ENCODE assay signal across 8 cellular contexts in genomic region chr15:44536298-44536961, GRCh38. TPM values are rescaled to one million over a fixed set of nuclear protein-coding genes. Genes with fewer than 3 reads are reported as not detected.
A peak's percentile ranks its signal among the peaks of the same experiment; 100 is the strongest.
DNase-seq lines count a peak whose midpoint lies in the region; ATAC-seq and TF ChIP-seq lines count a peak whose summit lies in the region.

No MANE protein-coding gene starts in this region.

- CTCF ChIA-PET in activated CD4-positive, alpha-beta memory T cell treated with anti-CD3 and anti-CD28 coated beads for 36 hours (lab: Charles Lee), result interaction anchor here (1.5 to 7.0 kb wide), 2 partner anchors 9 to 10 kb away, joined by 4 to 51 read pairs; no protein-coding TSS in a partner anchor

- H3K27ac ChIP-seq in BLaER1 treated with 17β-estradiol and CSF1 and Interleukin-3, amounts not matched to agents 10 nM and 100 nM, result peak overlapping the region; percentile 88 to 98 (median 95)

- peaks cover 22 to 38% (median 29%) of the 10 kb centered on the region in 11 experiments for H3K36me3 ChIP-seq in BLaER1 treated with 17β-estradiol and CSF1 and Interleukin-3, amounts not matched to agents 10 nM and 100 nM

- H3K27me3 Mint-ChIP-seq in activated CD4-positive, alpha-beta memory T cell treated with anti-CD3 and anti-CD28 coated beads for 36 hours, result no peaks in the 10 kb centered on the region
- H3K27me3 Mint-ChIP-seq in nephron progenitor cell (ENCODE audit: low read depth, poor library complexity), result peaks cover 2% of the 10 kb centered on the region

- H3K4me3 ChIP-seq in BLaER1 treated with 17β-estradiol and CSF1 and Interleukin-3, amounts not matched to agents 10 nM and 100 nM, result peak overlapping the region; percentile 79 to 96 (median 92)
- peak overlapping the region; percentile 90 to 93 for H3K4me3 ChIP-seq in foreskin fibroblast (ENCODE audit: low read depth in 1 of 2, low read length in 2 of 2)

- H3K36me3 Mint-ChIP-seq in activated CD4-positive, alpha-beta memory T cell treated with anti-CD3 and anti-CD28 coated beads for 36 hours, result peaks cover 34% of the 10 kb centered on the region
- H3K36me3 Mint-ChIP-seq in nephron progenitor cell (ENCODE audit: low read depth), result peaks cover 24% of the 10 kb centered on the region

- H3K9me3 Mint-ChIP-seq in activated CD4-positive, alpha-beta memory T cell treated with anti-CD3 and anti-CD28 coated beads for 36 hours, result no peaks in the 10 kb centered on the region
- H3K9me3 Mint-ChIP-seq in nephron progenitor cell, result no peaks in the 10 kb centered on the region

- H3K9me3 ChIP-seq in BLaER1 treated with 17β-estradiol and CSF1 and Interleukin-3, amounts not matched to agents 10 nM and 100 nM (replicated peaks in 1 of 11), result no peaks in the 10 kb centered on the region

- POLR2A ChIA-PET in activated CD4-positive, alpha-beta memory T cell treated with anti-CD3 and anti-CD28 coated beads for 36 hours (lab: Charles Lee), result interaction anchor here (0.7 to 2.6 kb wide), 4 partner anchors 10 to 247 kb away, joined by 3 to 53 read pairs (median 8); partner anchors contain the start of gene CTDSPL2

- H3K4me1 ChIP-seq in BLaER1 treated with 17β-estradiol and CSF1 and Interleukin-3, amounts not matched to agents 10 nM and 100 nM, result peaks cover 24 to 54% (median 38%) of the 10 kb centered on the region in 10 experiments

- H3K9ac ChIP-seq in BLaER1 treated with 17β-estradiol and CSF1 and Interleukin-3, amounts not matched to agents 10 nM and 100 nM, result peak overlapping the region; percentile 81 to 100 (median 96)

- peak overlapping the region; percentile 73 to 99 (median 91) for H3K4me2 ChIP-seq in BLaER1 treated with 17β-estradiol and CSF1 and Interleukin-3, amounts not matched to agents 10 nM and 100 nM

- H3K27ac Mint-ChIP-seq in activated CD4-positive, alpha-beta memory T cell treated with anti-CD3 and anti-CD28 coated beads for 36 hours, result peak overlapping the region; percentile 94
- peak overlapping the region; percentile 98 for H3K27ac Mint-ChIP-seq in nephron progenitor cell

- peak; percentile 33 for TF ChIP-seq CTCF in foreskin fibroblast (IDR thresholded peaks at IDR 0.05; ENCODE audit: low read depth, low read length)
- peak; percentile 19 for TF ChIP-seq CTCF in nephron progenitor cell (IDR thresholded peaks at IDR 0.05)

- peaks cover 12 to 44% (median 33%) of the 10 kb centered on the region in 11 experiments; a peak in 21 of 22 replicates for H4K20me1 ChIP-seq in BLaER1 treated with 17β-estradiol and CSF1 and Interleukin-3, amounts not matched to agents 10 nM and 100 nM

- intact Hi-C loops in activated CD4-positive, alpha-beta memory T cell treated with anti-CD3 and anti-CD28 coated beads for 36 hours (cut with micrococcal nuclease), result loop anchor here (1.0 to 10.0 kb wide), 5 partner anchors 49 to 712 kb away; partner anchors contain the start of genes CTDSPL2, GOLM2, MFAP1 and WDR76

- H3K27me3 ChIP-seq in BLaER1 treated with 17β-estradiol and CSF1 and Interleukin-3, amounts not matched to agents 10 nM and 100 nM, result no peaks in the 10 kb centered on the region

- H3K4me1 Mint-ChIP-seq in activated CD4-positive, alpha-beta memory T cell treated with anti-CD3 and anti-CD28 coated beads for 36 hours (ENCODE audit: low read depth), result peaks cover 36% of the 10 kb centered on the region
- peaks cover 28% of the 10 kb centered on the region for H3K4me1 Mint-ChIP-seq in nephron progenitor cell

- peak; percentile 55 for ATAC-seq in GM18508 (IDR thresholded peaks at IDR 0.05; ENCODE audit: insufficient read depth, unreplicated experiment)
- ATAC-seq in HG02870 (IDR thresholded peaks at IDR 0.05; ENCODE audit: unreplicated experiment), result peak; percentile 55

- DNase-seq in NCI-H1417 treated with DMSO at 0.1 percent for 48 hours (lab: John Stamatoyannopoulos, UW) (peak; percentile 51), foreskin fibroblast (peak; percentile 82 to 93), nephron progenitor cell (peak; percentile 85), germinal center (ENCODE audit: low spot score) (no peak)
- DNase-seq in activated CD4-positive, alpha-beta memory T cell treated with anti-CD3 and anti-CD28 coated beads for 36 hours, result no peak

- peak overlapping the region; percentile 84 for H3K4me3 Mint-ChIP-seq in activated CD4-positive, alpha-beta memory T cell treated with anti-CD3 and anti-CD28 coated beads for 36 hours
- H3K4me3 Mint-ChIP-seq in nephron progenitor cell, result peak overlapping the region; percentile 90

RNA-seq across cellular contexts. Expression of gene EIF3J, which starts 0.5 kb away (rescaled TPM):
- total RNA-seq in activated CD4-positive, alpha-beta memory T cell treated with anti-CD3 and anti-CD28 coated beads for 36 hours, result 10 to 100 TPM; 92.6 to 95.2 TPM

Comparison
In these comparisons a context has a peak if more than half of its experiments do, and no peak if none do; other contexts are left out.
1. DNase-seq: peak in NCI-H1417 treated with DMSO at 0.1 percent for 48 hours (single experiment), foreskin fibroblast (2 of 2) and nephron progenitor cell (single experiment); none in activated CD4-positive, alpha-beta memory T cell treated with anti-CD3 and anti-CD28 coated beads for 36 hours (single experiment) and germinal center (single experiment).